Comparison of ENCODE assay signal across 12 cellular contexts in genomic region chr13:44566601-44567000, GRCh38.
"Had no signal": no experiment of that assay in that cellular context is flagged by ENCODE, and none has a peak within 500 bp of the region (broad histone marks: within the 10 kb centered on the region; RNA-seq: fewer than 3 reads in every experiment).

No MANE protein-coding gene starts in this region.

- H3K27ac ChIP-seq: body of pancreas, pancreas, stomach, thoracic aorta had no signal

- H3K4me3 ChIP-seq: body of pancreas, pancreas, thoracic aorta had no signal

- H3K9me3 Mint-ChIP-seq: activated B cell treated with CpG ODN at 0.5 μM for 24 hours; activated CD4-positive, alpha-beta T cell treated with anti-CD3 and anti-CD28 coated beads, Interleukin-2, amount 10 ng/mL, durations not matched to agents 7 days and 5 days; activated naive CD4-positive, alpha-beta T cell treated with anti-CD3 and anti-CD28 coated beads, Interleukin-2, amount 50 U/mL, for 24 hours had no signal

- H3K4me3 Mint-ChIP-seq: activated B cell treated with CpG ODN at 0.5 μM for 24 hours; activated CD4-positive, alpha-beta T cell treated with anti-CD3 and anti-CD28 coated beads, Interleukin-2, amount 10 ng/mL, durations not matched to agents 7 days and 5 days; activated naive CD4-positive, alpha-beta T cell treated with anti-CD3 and anti-CD28 coated beads, Interleukin-2, amount 50 U/mL, for 24 hours; nephron progenitor cell had no signal

- H3K27ac Mint-ChIP-seq: activated B cell treated with CpG ODN at 0.5 μM for 24 hours; activated CD4-positive, alpha-beta T cell treated with anti-CD3 and anti-CD28 coated beads, Interleukin-2, amount 10 ng/mL, durations not matched to agents 7 days and 5 days; activated naive CD4-positive, alpha-beta T cell treated with anti-CD3 and anti-CD28 coated beads, Interleukin-2, amount 50 U/mL, for 24 hours; nephron progenitor cell had no signal

- H3K27me3 Mint-ChIP-seq: activated B cell treated with CpG ODN at 0.5 μM for 24 hours; activated CD4-positive, alpha-beta T cell treated with anti-CD3 and anti-CD28 coated beads, Interleukin-2, amount 10 ng/mL, durations not matched to agents 7 days and 5 days; activated naive CD4-positive, alpha-beta T cell treated with anti-CD3 and anti-CD28 coated beads, Interleukin-2, amount 50 U/mL, for 24 hours had no signal

- DNase-seq: activated B cell treated with CpG ODN at 0.5 μM for 24 hours; activated CD4-positive, alpha-beta T cell treated with anti-CD3 and anti-CD28 coated beads, Interleukin-2, amount 10 ng/mL, durations not matched to agents 7 days and 5 days; body of pancreas; dermis blood vessel endothelial cell; mammary epithelial cell; nephron progenitor cell; pancreas; stimulated activated CD4-positive, alpha-beta T cell treated with anti-CD3 and anti-CD28 coated beads, Interleukin-4, amount 100 ng/mL, for 1 hour; stomach; T1000 had no signal
